In the genomic region with DNA sequence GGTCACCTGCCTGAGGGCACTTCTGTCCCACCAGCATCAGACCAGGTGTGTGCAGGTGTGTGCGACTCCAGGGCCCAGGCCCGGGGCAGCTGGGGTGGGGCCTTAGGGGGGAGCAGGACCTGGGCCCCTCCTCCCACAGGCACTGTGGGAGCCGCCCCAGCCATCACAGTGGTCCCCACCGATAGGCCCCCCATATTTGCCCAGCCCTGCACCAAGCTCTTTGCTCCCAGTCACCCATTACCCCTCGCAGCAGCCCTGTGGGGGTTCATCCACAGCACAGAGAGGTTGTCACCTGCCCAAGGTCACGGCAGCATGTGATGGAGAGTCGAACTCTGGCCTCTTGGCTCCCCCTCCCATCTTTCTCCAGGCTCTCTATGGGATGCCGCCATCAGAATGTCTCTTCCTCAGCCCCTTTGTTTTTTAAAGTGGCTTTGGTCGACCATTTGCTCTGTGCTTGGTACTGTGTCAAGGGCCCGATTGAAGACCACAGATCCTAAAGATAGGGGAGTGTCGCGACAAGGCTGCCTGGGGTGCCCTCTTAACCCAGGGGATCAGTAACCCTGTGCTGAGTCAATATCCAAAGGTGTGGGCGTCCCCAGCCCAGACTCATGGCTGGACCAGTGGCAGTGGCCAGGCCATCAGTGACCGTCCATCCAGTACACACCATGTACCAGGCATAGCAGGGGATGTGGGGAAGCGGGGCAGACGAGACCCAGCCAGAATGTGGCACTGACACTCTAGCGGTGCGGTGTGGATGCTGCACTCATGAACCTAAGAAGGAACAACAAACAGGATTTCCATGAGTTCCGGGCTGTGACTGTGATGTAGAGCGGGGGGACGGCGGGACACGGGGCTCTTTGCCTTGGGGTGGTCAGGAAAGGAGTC, we compare ENCODE assay signal across 33 cellular contexts. TPM values are rescaled to one million over a fixed set of nuclear protein-coding genes. Genes with fewer than 3 reads are reported as not detected.
DNase-seq lines count a peak whose midpoint lies in the region; ATAC-seq and TF ChIP-seq lines count a peak whose summit lies in the region.
"Had no signal": no experiment of that assay in that cellular context is flagged by ENCODE, and none has a peak within 500 bp of the region (broad histone marks: within the 10 kb centered on the region; RNA-seq: fewer than 3 reads in every experiment).

No MANE protein-coding gene starts in this region.

- TF ChIP-seq CTCF in RWPE1 (conservative IDR thresholded peaks at IDR 0.05; ENCODE audit: low read depth): no peak
- no peak for TF ChIP-seq CTCF in lower lobe of right lung (IDR thresholded peaks at IDR 0.05)
- TF ChIP-seq CTCF in suprapubic skin (IDR thresholded peaks at IDR 0.05): no peak
- TF ChIP-seq CTCF in A673 (conservative IDR thresholded peaks at IDR 0.05; ENCODE audit: low read depth, low read length): no peak

- H3K9me3 ChIP-seq in lower lobe of right lung (no peaks in the 10 kb centered on the region), suprapubic skin (no peaks in the 10 kb centered on the region), A673 (ENCODE audit: low read depth, low read length, poor library complexity, severe bottlenecking) (no peaks in the 10 kb centered on the region)
- H3K9me3 ChIP-seq: gastroesophageal sphincter, HAP-1, right atrium auricular region, SK-N-SH, spleen had no signal

- intact Hi-C loops in lower lobe of right lung (cut with DNase I): no loop called here
- intact Hi-C loops in A673 (cut with micrococcal nuclease; ENCODE audit: unreplicated experiment): no loop called here

- no peak for TF ChIP-seq EP300 in suprapubic skin (IDR thresholded peaks at IDR 0.05)

- no peak for TF ChIP-seq POLR2A in suprapubic skin (IDR thresholded peaks at IDR 0.05)

- H3K4me3 ChIP-seq in lower lobe of right lung: peak overlapping the region; percentile 49
- H3K4me3 ChIP-seq in suprapubic skin: no peak overlapping the region
- H3K4me3 ChIP-seq in A673 (ENCODE audit: low read depth, low read length, poor library complexity, severe bottlenecking): no peak overlapping the region
- H3K4me3 ChIP-seq: gastroesophageal sphincter, HAP-1, right atrium auricular region, spleen had no signal

- CTCF ChIA-PET in RWPE1 (lab: Yijun Ruan, JAX) (no interaction called here), A673 (lab: Charles Lee) (no interaction called here)

- H3K4me1 ChIP-seq in lower lobe of right lung: peaks cover 40% of the 10 kb centered on the region
- peaks cover 37% of the 10 kb centered on the region for H3K4me1 ChIP-seq in suprapubic skin
- H3K4me1 ChIP-seq in A673 (ENCODE audit: insufficient read depth, low read length, poor library complexity, severe bottlenecking): no peaks in the 10 kb centered on the region
- H3K4me1 ChIP-seq: HAP-1 had no signal

- H3K27me3 ChIP-seq in lower lobe of right lung (ENCODE audit: low read depth): no peaks in the 10 kb centered on the region
- H3K27me3 ChIP-seq in suprapubic skin: no peaks in the 10 kb centered on the region
- H3K27me3 ChIP-seq in A673 (replicated peaks; ENCODE audit: insufficient read depth, low read depth, low read length, poor library complexity): no peaks in the 10 kb centered on the region
- H3K27me3 ChIP-seq: dorsolateral prefrontal cortex, gastroesophageal sphincter, right atrium auricular region, spleen had no signal

- WGBS in suprapubic skin: 87% methylated on average over 19 of the region's 23 CpGs

- H3K27ac ChIP-seq in RWPE1 (peak overlapping the region; percentile 41), lower lobe of right lung (peak overlapping the region; percentile 79), suprapubic skin (peak overlapping the region; percentile 83), A673 (ENCODE audit: low read depth, low read length, poor library complexity, severe bottlenecking) (no peak overlapping the region)
- H3K27ac ChIP-seq: right atrium auricular region had no signal

- no TSS peak for BruUV-seq in A673 (replicated peaks; lab: Mats Ljungman, UMichigan)

- peak; percentile 55 for DNase-seq in activated effector memory CD4-positive, alpha-beta T cell treated with anti-CD3 and anti-CD28 coated beads, Interleukin-2, amount 50 U/mL, for 16 hours
- DNase-seq in activated effector memory CD4-positive, alpha-beta T cell treated with Interleukin-2 at 50 U/mL for 16 hours: no peak
- DNase-seq in RWPE1 (ENCODE audit: low spot score) (no peak), lower lobe of right lung (no peak), suprapubic skin (ENCODE audit: low spot score in 2 of 2) (no peak), A673 (ENCODE audit: low spot score) (no peak)
- no peak for DNase-seq in stimulated activated CD4-positive, alpha-beta T cell treated with anti-CD3 and anti-CD28 coated beads, Interleukin-4, amount 100 ng/mL, for 24 hours
- DNase-seq: activated CD8-positive, alpha-beta T cell treated with anti-CD3 and anti-CD28 coated beads, Interleukin-2, amount 10 ng/mL, durations not matched to agents 7 days and 5 days; activated naive CD8-positive, alpha-beta T cell treated with anti-CD3 and anti-CD28 coated beads, Interleukin-2, amount 50 U/mL, for 24 hours; activated T-cell treated with anti-CD3 and anti-CD28 coated beads for 4 hours; AML-193; CD8-positive, alpha-beta T cell; dorsolateral prefrontal cortex; hippocampal formation; immature natural killer cell; Kasumi-1; NCI-H446 treated with DMSO at 0.1 percent for 48 hours; NCI-H82; RPMI8226; SK-N-SH; spleen; T-helper 2 cell had no signal

- H3K36me3 ChIP-seq in lower lobe of right lung (peaks cover 43% of the 10 kb centered on the region), suprapubic skin (peaks cover 44% of the 10 kb centered on the region), A673 (ENCODE audit: insufficient read depth, low read length, poor library complexity, severe bottlenecking) (peaks cover 4% of the 10 kb centered on the region)
- H3K36me3 ChIP-seq: HAP-1 had no signal

- ATAC-seq in lower lobe of right lung (no peak), HG02884 (IDR thresholded peaks at IDR 0.05; ENCODE audit: unreplicated experiment) (no peak)
- ATAC-seq: activated CD8-positive, alpha-beta T cell treated with anti-CD3 and anti-CD28 coated beads, Interleukin-2, amount 10 ng/mL, durations not matched to agents 7 days and 5 days; activated naive CD8-positive, alpha-beta T cell treated with anti-CD3 and anti-CD28 coated beads, Interleukin-2, amount 50 U/mL, for 24 hours; CD8-positive, alpha-beta T cell; gastroesophageal sphincter; natural killer cell treated with Interleukin-12 subunit alpha and Interleukin-12 subunit beta and Interleukin-15 and Interleukin-18, amount 100 ng/mL, for 72 hours had no signal

- POLR2A ChIA-PET in RWPE1 (lab: Yijun Ruan, JAX; ENCODE audit: low non-redundant PET): no interaction called here
- POLR2A ChIA-PET in A673 (lab: Charles Lee; ENCODE audit: low non-redundant PET): no interaction called here

RNA-seq across cellular contexts. Expression of gene NCCRP1, which starts 28.3 kb away (rescaled TPM):
- total RNA-seq in lower lobe of right lung (0.86 TPM), suprapubic skin (100 to 1,000 TPM in 3 of 4 donors, 10 to 100 TPM in 1; 32.7 to 420 (median 277) TPM), A673 (2021) (not detected in 2 replicates)
- total RNA-seq: A172; activated CD8-positive, alpha-beta T cell treated with anti-CD3 and anti-CD28 coated beads, Interleukin-2, amount 10 ng/mL, durations not matched to agents 7 days and 5 days; CD8-positive, alpha-beta T cell; cerebellum; endothelial cell of umbilical vein; fibroblast of lung; mononuclear cell; natural killer cell treated with Interleukin-12 subunit alpha and Interleukin-12 subunit beta and Interleukin-15 and Interleukin-18, amount 100 ng/mL, for 72 hours; right atrium auricular region; temporal lobe had no signal

RNA-seq across cellular contexts. Expression of gene SYCN, which starts 35.6 kb away (rescaled TPM):
- not detected for total RNA-seq in lower lobe of right lung
- not detected for total RNA-seq in suprapubic skin
- total RNA-seq in A673 (2021): not detected in 2 replicates
- total RNA-seq: A172; activated CD8-positive, alpha-beta T cell treated with anti-CD3 and anti-CD28 coated beads, Interleukin-2, amount 10 ng/mL, durations not matched to agents 7 days and 5 days; CD8-positive, alpha-beta T cell; cerebellum; endothelial cell of umbilical vein; fibroblast of lung; gastroesophageal sphincter; mononuclear cell; natural killer cell treated with Interleukin-12 subunit alpha and Interleukin-12 subunit beta and Interleukin-15 and Interleukin-18, amount 100 ng/mL, for 72 hours; right atrium auricular region; spleen; temporal lobe had no signal

RNA-seq across cellular contexts. Expression of gene PAK4, which starts 42.9 kb away (rescaled TPM):
- 73.0 TPM for total RNA-seq in lower lobe of right lung
- total RNA-seq in suprapubic skin: 10 to 100 TPM; 20.7 to 25.3 (median 23.6) TPM
- total RNA-seq in A673 (2021): 55.2 and 59.0 TPM in 2 replicates

Comparison
In these comparisons a context has a peak if more than half of its experiments do, and no peak if none do; other contexts are left out.
1. RNA of gene NCCRP1, which starts 28.3 kb away (total RNA-seq): 32.7 to 420 TPM in suprapubic skin; 0.86 TPM in lower lobe of right lung (single experiment) and not detected in A673; every median in the first group is over 10 times any median in the second.